In genomic region chr13:27923794-27924528, GRCh38 we compare ENCODE assay signal across 16 cellular contexts. TPM values are rescaled to one million over a fixed set of nuclear protein-coding genes. Genes with fewer than 3 reads are reported as not detected.
DNase-seq lines count a peak whose midpoint lies in the region; ATAC-seq, FAIRE-seq and TF ChIP-seq lines count a peak whose summit lies in the region.
"Had no signal": no experiment of that assay in that cellular context is flagged by ENCODE, and none has a peak within 500 bp of the region (broad histone marks: within the 10 kb centered on the region; RNA-seq: fewer than 3 reads in every experiment).

No MANE protein-coding gene starts in this region.

- H3K9me3 Mint-ChIP-seq in endodermal cell, result no peaks in the 10 kb centered on the region
- H3K9me3 Mint-ChIP-seq: dendritic cell treated with granulocyte-macrophage colony-stimulating factor and Interleukin-4, amounts not matched to agents 40 ng/mL and 50 ng/mL, for 4 days had no signal

- peaks cover 83% of the 10 kb centered on the region for H3K27me3 Mint-ChIP-seq in T-helper 17 cell
- H3K27me3 Mint-ChIP-seq in endodermal cell (ENCODE audit: insufficient read depth), result peaks cover 99% of the 10 kb centered on the region

- TF ChIP-seq CTCF in endodermal cell (conservative IDR thresholded peaks at IDR 0.05) (peak; percentile 16), omental fat pad (IDR thresholded peaks at IDR 0.05) (no peak)

- H3K4me1 ChIP-seq in endodermal cell (ENCODE audit: control insufficient read depth, insufficient read depth, low read length), result peaks cover 3% of the 10 kb centered on the region
- no peaks in the 10 kb centered on the region for H3K4me1 ChIP-seq in small intestine (ENCODE audit: control insufficient read depth in 2 of 2, insufficient read depth in 1 of 2, low read depth in 1 of 2, low read length in 1 of 2)

- FAIRE-seq in small intestine (lab: Jason Lieb, UNC), result no peak

- ATAC-seq in T-helper 17 cell (no peak), GM21360 (IDR thresholded peaks at IDR 0.05; ENCODE audit: unreplicated experiment) (no peak), omental fat pad (ENCODE audit: low FRiP score) (no peak), GM18909 (IDR thresholded peaks at IDR 0.05; ENCODE audit: poor library complexity, unreplicated experiment) (no peak)
- ATAC-seq: psoas muscle; stimulated activated memory B cell treated with anti-CD40 and anti-IgM and Interleukin-4, amounts not matched to agents 10 μg/mL and 1 μg/mL and 100 μg/mL, for 72 hours had no signal

- H3K9me3 ChIP-seq in T-helper 17 cell (ENCODE audit: control insufficient read depth, low read length, poor library complexity, severe bottlenecking) (no peaks in the 10 kb centered on the region), endodermal cell (ENCODE audit: control insufficient read depth, low read length) (peaks cover 7% of the 10 kb centered on the region), small intestine (ENCODE audit: control insufficient read depth, low read depth) (no peaks in the 10 kb centered on the region)
- H3K9me3 ChIP-seq: psoas muscle had no signal

- H3K4me3 ChIP-seq in endodermal cell (ENCODE audit: low read length) (no peak overlapping the region), small intestine (ENCODE audit: low read depth in 1 of 2, low read length in 2 of 2) (peak overlapping the region in 1 of 2 donors; percentile 76)
- H3K4me3 ChIP-seq: psoas muscle had no signal

- H3K36me3 ChIP-seq in endodermal cell (ENCODE audit: control insufficient read depth, insufficient read depth, low read length) (no peaks in the 10 kb centered on the region), small intestine (ENCODE audit: control insufficient read depth in 2 of 2, insufficient read depth in 2 of 2, low read length in 2 of 2) (no peaks in the 10 kb centered on the region)

- H3K27ac ChIP-seq in endodermal cell (ENCODE audit: low read depth, low read length), result no peak overlapping the region
- H3K27ac ChIP-seq in small intestine (ENCODE audit: low read depth in 1 of 2, low read length in 1 of 2), result peak overlapping the region in 1 of 2 donors; percentile 69
- H3K27ac ChIP-seq: psoas muscle had no signal

- DNase-seq in activated CD8-positive, alpha-beta memory T cell treated with anti-CD3 and anti-CD28 coated beads for 24 hours, result peak; percentile 61
- no peak for DNase-seq in activated CD8-positive, alpha-beta memory T cell treated with anti-CD3 and anti-CD28 coated beads, Interleukin-2, amount 50 U/mL, for 4 hours
- DNase-seq in T-helper 17 cell (no peak), endodermal cell (peak; percentile 77), small intestine (peak; percentile 66), omental fat pad (ENCODE audit: low spot score) (no peak)
- DNase-seq: amniotic stem cell, NCI-H2171 treated with DMSO at 0.1 percent for 48 hours, psoas muscle had no signal

- peak overlapping the region; percentile 65 for H3K27ac Mint-ChIP-seq in T-helper 17 cell
- no peak overlapping the region for H3K27ac Mint-ChIP-seq in endodermal cell
- H3K27ac Mint-ChIP-seq: dendritic cell treated with granulocyte-macrophage colony-stimulating factor and Interleukin-4, amounts not matched to agents 40 ng/mL and 50 ng/mL, for 4 days; H9; stimulated activated memory B cell treated with anti-CD40 and anti-IgM and Interleukin-4, amounts not matched to agents 10 μg/mL and 1 μg/mL and 100 μg/mL, for 72 hours had no signal

- H3K27me3 ChIP-seq in endodermal cell (ENCODE audit: control insufficient read depth, insufficient read depth, low read length, poor library complexity, severe bottlenecking), result peaks cover 100% of the 10 kb centered on the region
- peaks cover 0 to 47% of the 10 kb centered on the region in 2 donors for H3K27me3 ChIP-seq in small intestine (ENCODE audit: control insufficient read depth in 2 of 2, insufficient read depth in 2 of 2, low read length in 2 of 2)

- H3K36me3 Mint-ChIP-seq in T-helper 17 cell (ENCODE audit: low read depth) (peaks cover 5% of the 10 kb centered on the region), endodermal cell (ENCODE audit: low read depth) (no peaks in the 10 kb centered on the region)
- H3K36me3 Mint-ChIP-seq: stimulated activated memory B cell treated with anti-CD40 and anti-IgM and Interleukin-4, amounts not matched to agents 10 μg/mL and 1 μg/mL and 100 μg/mL, for 72 hours had no signal

- peaks cover 29% of the 10 kb centered on the region for H3K4me1 Mint-ChIP-seq in T-helper 17 cell
- H3K4me1 Mint-ChIP-seq in endodermal cell, result peaks cover 11% of the 10 kb centered on the region

- H3K4me3 Mint-ChIP-seq in T-helper 17 cell (peak overlapping the region; percentile 47), endodermal cell (peak overlapping the region; percentile 28)
- H3K4me3 Mint-ChIP-seq: dendritic cell treated with granulocyte-macrophage colony-stimulating factor and Interleukin-4, amounts not matched to agents 40 ng/mL and 50 ng/mL, for 4 days had no signal

- H3K9ac ChIP-seq in endodermal cell (ENCODE audit: extremely low read depth, low read length, poor library complexity, severe bottlenecking), result no peak overlapping the region

- 5 to 10% methylated on average over 30 to 48 of the region's 48 CpGs for WGBS in endodermal cell (ENCODE audit: insufficient coverage in 1 of 2, insufficient read length in 1 of 2), 2 experiments
- WGBS in small intestine, 3 donors, result 4 to 10% (median 5%) methylated on average over 42 to 48 of the region's 48 CpGs

RNA-seq across cellular contexts. Expression of gene PDX1, which starts 4.2 kb away (rescaled TPM):
- total RNA-seq in T-helper 17 cell (not detected), endodermal cell (not detected), omental fat pad (not detected)
- polyA plus RNA-seq in endodermal cell (2013, experiment 1 of 2), result not detected
- polyA plus RNA-seq in endodermal cell (2013, experiment 2 of 2), result not detected
- polyA plus RNA-seq in small intestine, result 10 to 100 TPM; 18.8 to 47.6 (median 43.8) TPM
- total RNA-seq: H9, mesenteric fat pad, OCI-LY7, psoas muscle had no signal
- polyA plus RNA-seq: psoas muscle had no signal

RNA-seq across cellular contexts. Expression of gene CDX2, which starts 45.2 kb away (rescaled TPM):
- total RNA-seq in T-helper 17 cell (not detected), endodermal cell (not detected), omental fat pad (not detected)
- 1.0 TPM for polyA plus RNA-seq in endodermal cell (2013, experiment 1 of 2)
- 0.58 TPM for polyA plus RNA-seq in endodermal cell (2013, experiment 2 of 2)
- polyA plus RNA-seq in small intestine, result 10 to 100 TPM; 66.2 to 94.2 (median 92.5) TPM
- total RNA-seq: H9, OCI-LY7, psoas muscle had no signal

Comparison
In these comparisons a context has a peak if more than half of its experiments do, and no peak if none do; other contexts are left out.
1. DNase-seq: peak in activated CD8-positive, alpha-beta memory T cell treated with anti-CD3 and anti-CD28 coated beads for 24 hours (single experiment), endodermal cell (single experiment) and small intestine (single experiment); none in activated CD8-positive, alpha-beta memory T cell treated with anti-CD3 and anti-CD28 coated beads, Interleukin-2, amount 50 U/mL, for 4 hours (single experiment), T-helper 17 cell (0 of 3) and omental fat pad (single experiment).